Comparison of ENCODE assay signal across 1 cellular context in genomic region chr1:155172732-155173477, GRCh38.
TF ChIP-seq lines count a peak whose summit lies in the region.

Gene KRTCAP2 (minus strand): TSS chr1:155173304. CDS start chr1:155173224, 80 bp downstream.

TF ChIP-seq in HEK293, 187 proteins besides CTCF, POLR2A, EP300 and RAD21 (continued from another document and continues in another):
- TF ChIP-seq ZNF513 (tag by site-specific recombination; IDR thresholded peaks at IDR 0.05) = peak; percentile 84
- TF ChIP-seq ZFP69B (tag by site-specific recombination; IDR thresholded peaks at IDR 0.05) = peak; percentile 81
- 0 out of 2 replicates have a peak, but pooled peaks have one; percentile 13 for TF ChIP-seq OSR2 (tag by site-specific recombination; IDR thresholded peaks at IDR 0.05)
- peak; percentile 51; the same call in 1 of the 2 replicates for TF ChIP-seq ZFP37 (tag by site-specific recombination; IDR thresholded peaks at IDR 0.05)
- TF ChIP-seq ZNF571 (tag by site-specific recombination; IDR thresholded peaks at IDR 0.05) = no peak
- TF ChIP-seq ZNF350 (tag by site-specific recombination; IDR thresholded peaks at IDR 0.05) = no peak
- TF ChIP-seq SP7 (tag by site-specific recombination; IDR thresholded peaks at IDR 0.05) = peak; percentile 76
- TF ChIP-seq PRDM4 (tag by site-specific recombination; IDR thresholded peaks at IDR 0.05) = peak; percentile 5; the same call in 1 of the 2 replicates
- peak; percentile 20; the same call in 1 of the 2 replicates for TF ChIP-seq ZNF561 (tag by site-specific recombination; IDR thresholded peaks at IDR 0.05; ENCODE audit: borderline replicate concordance)
- no peak for TF ChIP-seq GFI1B (tag by site-specific recombination; IDR thresholded peaks at IDR 0.05)
- peak; percentile 79 for TF ChIP-seq ZNF398 (tag by site-specific recombination; IDR thresholded peaks at IDR 0.05)
- TF ChIP-seq ZNF76 (tag by site-specific recombination; IDR thresholded peaks at IDR 0.05; ENCODE audit: borderline replicate concordance, low read depth) = peak; percentile 94
- TF ChIP-seq ZBTB7A (tag by site-specific recombination; IDR thresholded peaks at IDR 0.05; ENCODE audit: low read depth) = 0 out of 2 replicates have a peak, but pooled peaks have one; percentile 13
- TF ChIP-seq ZFP41 (tag by site-specific recombination; IDR thresholded peaks at IDR 0.05; ENCODE audit: borderline replicate concordance) = no peak
- peak; percentile 70 for TF ChIP-seq SP2 (tag by site-specific recombination; IDR thresholded peaks at IDR 0.05)
- peak; percentile 49 for TF ChIP-seq ZNF341 (tag by site-specific recombination; IDR thresholded peaks at IDR 0.05; ENCODE audit: low read depth)
- peak; percentile 87 for TF ChIP-seq ZBTB20 (tag by site-specific recombination; IDR thresholded peaks at IDR 0.05)
- TF ChIP-seq ZNF266 (tag by site-specific recombination; IDR thresholded peaks at IDR 0.05; ENCODE audit: low read depth) = no peak
- TF ChIP-seq KLF8 (tag by site-specific recombination; IDR thresholded peaks at IDR 0.05) = peak; percentile 83
- TF ChIP-seq ZNF548 (tag by site-specific recombination; IDR thresholded peaks at IDR 0.05) = no peak
- TF ChIP-seq ZNF24 (tag by site-specific recombination; IDR thresholded peaks at IDR 0.05) = peak; percentile 86; the same call in 1 of the 2 replicates
- TF ChIP-seq ZNF629 (tag by site-specific recombination; IDR thresholded peaks at IDR 0.05) = peak; percentile 63
- peak; percentile 86 for TF ChIP-seq ZNF660 (tag by site-specific recombination; IDR thresholded peaks at IDR 0.05)
- peak; percentile 6; the same call in 1 of the 2 replicates for TF ChIP-seq ZNF623 (tag by site-specific recombination; IDR thresholded peaks at IDR 0.05)
- no peak for TF ChIP-seq ZNF624 (tag by site-specific recombination; IDR thresholded peaks at IDR 0.05)
- TF ChIP-seq ZBTB26 (tag by site-specific recombination; optimal IDR thresholded peaks at IDR 0.05) = peak; percentile 4
- TF ChIP-seq PATZ1 (tag by site-specific recombination; IDR thresholded peaks at IDR 0.05) = 0 out of 2 replicates have a peak, but pooled peaks have one; percentile 41
- TF ChIP-seq HIC1 (tag by site-specific recombination; IDR thresholded peaks at IDR 0.05) = peak; percentile 69
- no peak for TF ChIP-seq ZNF792 (tag by site-specific recombination; IDR thresholded peaks at IDR 0.05)
- peak; percentile 65 for TF ChIP-seq SP3 (tag by site-specific recombination; IDR thresholded peaks at IDR 0.05)
- TF ChIP-seq ZNF692 (tag by site-specific recombination; IDR thresholded peaks at IDR 0.05) = peak; percentile 90
- TF ChIP-seq ZNF837 (tag by site-specific recombination; IDR thresholded peaks at IDR 0.05) = 0 out of 2 replicates have a peak, but pooled peaks have one; percentile 26
- TF ChIP-seq ZNF843 (tag by site-specific recombination; IDR thresholded peaks at IDR 0.05) = 0 out of 2 replicates have a peak, but pooled peaks have one; percentile 9
- 0 out of 2 replicates have a peak, but pooled peaks have one; percentile 18 for TF ChIP-seq ZNF391 (tag by site-specific recombination; IDR thresholded peaks at IDR 0.05; ENCODE audit: borderline replicate concordance, low read depth)
- peak; percentile 82 for TF ChIP-seq ZEB2 (tag by site-specific recombination; IDR thresholded peaks at IDR 0.05)
- no peak for TF ChIP-seq ZNF830 (tag by site-specific recombination; IDR thresholded peaks at IDR 0.05; ENCODE audit: low read depth)
- peak; percentile 87 for TF ChIP-seq ZNF366 (tag by site-specific recombination; conservative IDR thresholded peaks at IDR 0.05)
- no peak for TF ChIP-seq ZNF26 (tag by site-specific recombination; IDR thresholded peaks at IDR 0.05)
- 0 out of 2 replicates have a peak, but pooled peaks have one; percentile 18 for TF ChIP-seq ZFHX2 (tag by site-specific recombination; conservative IDR thresholded peaks at IDR 0.05)
- TF ChIP-seq ZNF18 (tag by site-specific recombination; IDR thresholded peaks at IDR 0.05) = no peak
- TF ChIP-seq GLIS2 (tag by site-specific recombination; IDR thresholded peaks at IDR 0.05) = peak; percentile 100
- TF ChIP-seq GLIS1 (tag by site-specific recombination; IDR thresholded peaks at IDR 0.05) = peak; percentile 92
- TF ChIP-seq ZNF335 (tag by site-specific recombination; conservative IDR thresholded peaks at IDR 0.05) = peak; percentile 93
